22 cellular contexts compared by ENCODE assay signal in genomic region chr9:96585426-96585825, GRCh38. TPM values are rescaled to one million over a fixed set of nuclear protein-coding genes. Genes with fewer than 3 reads are reported as not detected.
A peak's percentile ranks its signal among the peaks of the same experiment; 100 is the strongest.
DNase-seq lines count a peak whose midpoint lies in the region; ATAC-seq and TF ChIP-seq lines count a peak whose summit lies in the region.
"Had no signal": no experiment of that assay in that cellular context is flagged by ENCODE, and none has a peak within 500 bp of the region (broad histone marks: within the 10 kb centered on the region; RNA-seq: fewer than 3 reads in every experiment).

No MANE protein-coding gene starts in this region.

- no peaks in the 10 kb centered on the region for H3K9me2 ChIP-seq in GM23248 (ENCODE audit: insufficient read depth)

- H3K9me3 Mint-ChIP-seq in WTC11 = no peaks in the 10 kb centered on the region
- H3K9me3 Mint-ChIP-seq: CD8-positive, alpha-beta T cell; H9 had no signal

- POLR2A ChIA-PET in WTC11 (lab: Charles Lee) = no interaction called here

- no peak overlapping the region for H3K9ac ChIP-seq in GM23248
- H3K9ac ChIP-seq in iPS-20b (ENCODE audit: low read depth, low read length) = no peak overlapping the region

- 0 out of 2 replicates have a peak overlapping the region, but pooled peaks have one; percentile 6 for H3K4me3 Mint-ChIP-seq in WTC11
- H3K4me3 Mint-ChIP-seq: CD8-positive, alpha-beta T cell had no signal

- H2AFZ ChIP-seq in GM23248 = no peak overlapping the region

- CTCF ChIA-PET in WTC11 (lab: Charles Lee) = no interaction called here

- H3K4me3 ChIP-seq in GM23248 (no peak overlapping the region), iPS-20b (ENCODE audit: low read length) (peak overlapping the region; percentile 13; the same call in 1 of the 2 replicates)
- H3K4me3 ChIP-seq: A549, MG63 had no signal

- H3K79me2 ChIP-seq in GM23248 (ENCODE audit: insufficient read depth) = peaks cover 30% of the 10 kb centered on the region

- TF ChIP-seq CTCF in WTC11 (IDR thresholded peaks at IDR 0.05) = no peak

- no peak overlapping the region for H3K4me2 ChIP-seq in GM23248 (ENCODE audit: unreplicated experiment)
- H3K4me2 ChIP-seq: A549 had no signal

- H3F3A ChIP-seq in GM23248 (ENCODE audit: insufficient read depth) = no peaks in the 10 kb centered on the region

- no peak overlapping the region for H3K27ac ChIP-seq in GM23248
- H3K27ac ChIP-seq in iPS-20b (ENCODE audit: low read length) = no peak overlapping the region
- H3K27ac ChIP-seq: A549, RWPE1 had no signal

- no peaks in the 10 kb centered on the region for H3K36me3 Mint-ChIP-seq in WTC11
- H3K36me3 Mint-ChIP-seq: CD8-positive, alpha-beta T cell had no signal

- ATAC-seq in WTC11 = no peak
- ATAC-seq: A549; CD8-positive, alpha-beta T cell; Panc1 had no signal

- peak; percentile 16 for DNase-seq in GM23248
- no peak for DNase-seq in WTC11 (ENCODE audit: low spot score)
- no peak for DNase-seq in NCI-H69 (lab: John Stamatoyannopoulos, UW)
- no peak for DNase-seq in HT-29 (ENCODE audit: low spot score)
- DNase-seq in NCI-H2081 treated with DMSO at 0.1 percent for 48 hours (lab: John Stamatoyannopoulos, UW) = no peak
- DNase-seq in NCI-H1436 (lab: John Stamatoyannopoulos, UW) = no peak
- DNase-seq: C1 segment of cervical spinal cord; Caco-2; CD8-positive, alpha-beta T cell; DMS79; H9; KG1; MG63; NCI-H1105 treated with DMSO at 0.1 percent for 48 hours; NCI-H2029; NCI-H446 treated with DMSO at 0.1 percent for 48 hours; NCI-H526; SHP77 had no signal

- H3K4me1 Mint-ChIP-seq in WTC11 = peaks cover 55% of the 10 kb centered on the region

- in situ Hi-C loops in GM23248 (cut with MboI) = no loop called here

- H3K27ac Mint-ChIP-seq in WTC11 = peak overlapping the region; percentile 54
- H3K27ac Mint-ChIP-seq: CD8-positive, alpha-beta T cell had no signal

- no peaks in the 10 kb centered on the region for H3K9me3 ChIP-seq in GM23248 (ENCODE audit: low read depth)
- H3K9me3 ChIP-seq in iPS-20b (ENCODE audit: insufficient read depth, low read depth, low read length) = no peaks in the 10 kb centered on the region
- H3K9me3 ChIP-seq: A549, Caco-2, MG63 had no signal

- H3K4me1 ChIP-seq in GM23248 (ENCODE audit: insufficient read depth) = peaks cover 8% of the 10 kb centered on the region; the same call in 1 of the 2 replicates
- H3K4me1 ChIP-seq in iPS-20b (ENCODE audit: insufficient read depth, low read length) = peaks cover 29% of the 10 kb centered on the region
- H3K4me1 ChIP-seq: A549 had no signal

- no peaks in the 10 kb centered on the region; the same call in 1 of the 2 replicates for H4K20me1 ChIP-seq in GM23248 (ENCODE audit: insufficient read depth)

- H3K27me3 ChIP-seq in GM23248 (replicated peaks; ENCODE audit: insufficient read depth) (no peaks in the 10 kb centered on the region), iPS-20b (ENCODE audit: insufficient read depth, low read length) (no peaks in the 10 kb centered on the region)
- H3K27me3 ChIP-seq: MG63 had no signal

- H3K27me3 Mint-ChIP-seq in WTC11 (ENCODE audit: low read depth) = no peaks in the 10 kb centered on the region

- H3K36me3 ChIP-seq in GM23248 (ENCODE audit: low read depth) (no peaks in the 10 kb centered on the region), iPS-20b (ENCODE audit: insufficient read depth, low read depth, low read length) (no peaks in the 10 kb centered on the region)
- H3K36me3 ChIP-seq: MG63 had no signal

TF ChIP-seq in WTC11, 78 proteins besides CTCF, POLR2A, EP300 and RAD21 (continues in another document):
- TF ChIP-seq CREB1 (CRISPR knock-in tag; IDR thresholded peaks at IDR 0.05) (no peak), RORB (CRISPR knock-in tag; IDR thresholded peaks at IDR 0.05) (no peak), RELA (CRISPR knock-in tag; IDR thresholded peaks at IDR 0.05; ENCODE audit: borderline replicate concordance) (no peak), ZNF425 (CRISPR knock-in tag; conservative IDR thresholded peaks at IDR 0.05) (no peak), AFF4 (CRISPR knock-in tag; IDR thresholded peaks at IDR 0.05; ENCODE audit: borderline replicate concordance) (no peak), ARID4B (CRISPR knock-in tag; IDR thresholded peaks at IDR 0.05; ENCODE audit: borderline replicate concordance) (no peak)

RNA-seq across cellular contexts. Expression of gene CDC14B, which starts 34.2 kb away (rescaled TPM):
- 17.2 and 20.9 TPM in 2 replicates for total RNA-seq in GM23248 (2014; rRNA removed; shearing (Covaris generic))
- polyA plus RNA-seq in GM23248 (2016; fragmentation: Nextera tagmentation; extraction: Ambion mirVana) = 7.6 and 8.1 TPM in 2 replicates
- 57.1 to 61.7 TPM (median 58.5 TPM) in 3 replicates for total RNA-seq in WTC11 (2021)
- 7.9 and 11.7 TPM in 2 replicates for total RNA-seq in HT-29 (2014; rRNA removed; shearing (Covaris generic))
